Comparison of ENCODE assay signal across 8 cellular contexts in the genomic region with DNA sequence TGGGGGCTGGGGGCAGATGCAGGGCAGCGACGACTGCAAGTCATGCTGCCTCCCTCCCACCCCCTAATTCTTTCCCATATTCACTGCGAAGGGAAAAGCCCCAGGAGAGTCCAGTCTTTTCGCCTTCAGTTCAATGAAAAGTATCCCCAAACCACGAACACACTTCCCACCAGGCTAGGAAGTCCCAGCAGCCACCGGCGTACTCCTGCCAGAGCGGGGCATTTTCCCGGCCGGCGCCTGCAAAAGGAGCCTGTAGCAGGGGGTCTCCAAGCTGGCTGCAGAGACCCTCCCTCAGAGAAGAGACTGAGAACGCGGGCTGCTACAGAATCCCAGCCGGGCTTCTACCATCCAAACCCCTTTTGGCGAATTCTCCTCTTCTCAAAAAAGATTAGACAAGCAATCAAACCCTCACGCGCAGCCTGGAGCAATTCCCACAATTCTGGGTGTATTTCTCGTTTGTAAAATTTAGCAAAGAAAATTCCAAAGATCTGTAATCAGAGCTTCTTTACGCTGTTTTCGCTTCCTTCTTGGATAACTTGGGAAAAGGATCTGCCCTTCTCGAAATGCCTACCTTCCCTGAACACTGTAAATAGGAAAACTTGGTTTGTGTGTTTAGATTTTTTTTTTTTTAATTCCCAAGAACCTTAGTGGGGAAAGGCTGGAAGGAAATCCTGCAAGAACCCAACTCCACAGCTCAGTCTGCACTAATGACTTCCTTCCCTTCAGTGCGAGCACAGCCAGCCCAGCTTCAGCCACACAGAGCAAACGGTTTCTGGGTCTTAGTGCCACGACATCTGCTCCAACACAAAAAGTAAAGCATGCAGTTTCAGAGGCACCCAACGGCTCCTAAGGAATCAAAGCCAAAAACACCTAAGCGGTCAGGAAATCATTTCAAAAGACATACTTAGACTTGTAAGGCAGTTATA.
DNase-seq lines count a peak whose midpoint lies in the region; ATAC-seq, FAIRE-seq and TF ChIP-seq lines count a peak whose summit lies in the region.

No MANE protein-coding gene starts in this region.

- peaks cover 36% of the 10 kb centered on the region for H3K4me1 ChIP-seq in vagina

- TF ChIP-seq POLR2A in vagina (IDR thresholded peaks at IDR 0.05) (no peak), GM12892 (IDR thresholded peaks at IDR 0.05; ENCODE audit: low read depth, low read length) (no peak)

- H3K36me3 Mint-ChIP-seq in activated naive CD8-positive, alpha-beta T cell treated with anti-CD3 and anti-CD28 coated beads, Interleukin-2, amount 10 ng/mL, durations not matched to agents 7 days and 5 days: no peaks in the 10 kb centered on the region
- no peaks in the 10 kb centered on the region for H3K36me3 Mint-ChIP-seq in natural killer cell treated with Interleukin-12 subunit alpha and Interleukin-12 subunit beta and Interleukin-15 and Interleukin-18, amount 100 ng/mL, for 72 hours

- FAIRE-seq in GM12892 (lab: Jason Lieb, UNC): no peak

- peak; percentile 75 for DNase-seq in Daoy (ENCODE audit: low read depth)
- DNase-seq in NCI-H446 (lab: John Stamatoyannopoulos, UW): peak; percentile 72 to 85
- DNase-seq in activated naive CD8-positive, alpha-beta T cell treated with anti-CD3 and anti-CD28 coated beads, Interleukin-2, amount 10 ng/mL, durations not matched to agents 7 days and 5 days: peak; percentile 26
- peak; percentile 69 for DNase-seq in glomerular visceral epithelial cell (ENCODE audit: extremely low spot score)
- DNase-seq in natural killer cell treated with Interleukin-12 subunit alpha and Interleukin-12 subunit beta and Interleukin-15 and Interleukin-18, amount 100 ng/mL, for 72 hours (ENCODE audit: low spot score): no peak
- no peak for DNase-seq in vagina (ENCODE audit: extremely low spot score in 2 of 2)
- no peak for DNase-seq in GM12892 (ENCODE audit: insufficient read length)

- peaks cover 19% of the 10 kb centered on the region for H3K27me3 Mint-ChIP-seq in activated naive CD8-positive, alpha-beta T cell treated with anti-CD3 and anti-CD28 coated beads, Interleukin-2, amount 10 ng/mL, durations not matched to agents 7 days and 5 days
- H3K27me3 Mint-ChIP-seq in natural killer cell treated with Interleukin-12 subunit alpha and Interleukin-12 subunit beta and Interleukin-15 and Interleukin-18, amount 100 ng/mL, for 72 hours: peaks cover 15 to 22% of the 10 kb centered on the region in 2 donors

- ATAC-seq in activated naive CD8-positive, alpha-beta T cell treated with anti-CD3 and anti-CD28 coated beads, Interleukin-2, amount 10 ng/mL, durations not matched to agents 7 days and 5 days (ENCODE audit: low read depth): peak; percentile 43
- ATAC-seq in natural killer cell treated with Interleukin-12 subunit alpha and Interleukin-12 subunit beta and Interleukin-15 and Interleukin-18, amount 100 ng/mL, for 72 hours: no peak
- no peak for ATAC-seq in HG02884 (IDR thresholded peaks at IDR 0.05; ENCODE audit: unreplicated experiment)

- H3K4me3 ChIP-seq in vagina: peak overlapping the region; percentile 50 to 57

- H3K36me3 ChIP-seq in vagina: no peaks in the 10 kb centered on the region

- intact Hi-C loops in vagina (cut with DNase I): no loop called here

- POLR2A ChIA-PET in activated naive CD8-positive, alpha-beta T cell treated with anti-CD3 and anti-CD28 coated beads, Interleukin-2, amount 10 ng/mL, durations not matched to agents 7 days and 5 days (lab: Charles Lee): interaction anchor here (2.0 kb wide), 1 partner anchor 190 kb away, joined by 7 read pairs; no protein-coding TSS in a partner anchor

- H3K9me3 Mint-ChIP-seq in activated naive CD8-positive, alpha-beta T cell treated with anti-CD3 and anti-CD28 coated beads, Interleukin-2, amount 10 ng/mL, durations not matched to agents 7 days and 5 days: no peaks in the 10 kb centered on the region
- H3K9me3 Mint-ChIP-seq in natural killer cell treated with Interleukin-12 subunit alpha and Interleukin-12 subunit beta and Interleukin-15 and Interleukin-18, amount 100 ng/mL, for 72 hours: no peaks in the 10 kb centered on the region

- H3K4me1 Mint-ChIP-seq in activated naive CD8-positive, alpha-beta T cell treated with anti-CD3 and anti-CD28 coated beads, Interleukin-2, amount 10 ng/mL, durations not matched to agents 7 days and 5 days: peaks cover 15% of the 10 kb centered on the region
- peaks cover 8 to 15% of the 10 kb centered on the region in 2 donors for H3K4me1 Mint-ChIP-seq in natural killer cell treated with Interleukin-12 subunit alpha and Interleukin-12 subunit beta and Interleukin-15 and Interleukin-18, amount 100 ng/mL, for 72 hours (ENCODE audit: low read depth in 2 of 2)

- H3K27ac Mint-ChIP-seq in activated naive CD8-positive, alpha-beta T cell treated with anti-CD3 and anti-CD28 coated beads, Interleukin-2, amount 10 ng/mL, durations not matched to agents 7 days and 5 days: peak overlapping the region; percentile 81
- H3K27ac Mint-ChIP-seq in natural killer cell treated with Interleukin-12 subunit alpha and Interleukin-12 subunit beta and Interleukin-15 and Interleukin-18, amount 100 ng/mL, for 72 hours: no peak overlapping the region

- peak overlapping the region; percentile 88 for H3K4me3 Mint-ChIP-seq in activated naive CD8-positive, alpha-beta T cell treated with anti-CD3 and anti-CD28 coated beads, Interleukin-2, amount 10 ng/mL, durations not matched to agents 7 days and 5 days
- H3K4me3 Mint-ChIP-seq in natural killer cell treated with Interleukin-12 subunit alpha and Interleukin-12 subunit beta and Interleukin-15 and Interleukin-18, amount 100 ng/mL, for 72 hours: peak overlapping the region; percentile 79

- peak overlapping the region; percentile 72 for H3K27ac ChIP-seq in vagina

- no peaks in the 10 kb centered on the region for H3K27me3 ChIP-seq in vagina

- TF ChIP-seq CTCF in vagina (IDR thresholded peaks at IDR 0.05): no peak

- H3K9me3 ChIP-seq in vagina: no peaks in the 10 kb centered on the region

Comparison
In these comparisons a context has a peak if more than half of its experiments do, and no peak if none do; other contexts are left out.
1. DNase-seq: peak in Daoy (single experiment), NCI-H446 (2 of 2), activated naive CD8-positive, alpha-beta T cell treated with anti-CD3 and anti-CD28 coated beads, Interleukin-2, amount 10 ng/mL, durations not matched to agents 7 days and 5 days (single experiment) and glomerular visceral epithelial cell (single experiment); none in natural killer cell treated with Interleukin-12 subunit alpha and Interleukin-12 subunit beta and Interleukin-15 and Interleukin-18, amount 100 ng/mL, for 72 hours (single experiment), vagina (0 of 2) and GM12892 (single experiment).